Comparison of ENCODE assay signal across 9 cellular contexts in the genomic region with DNA sequence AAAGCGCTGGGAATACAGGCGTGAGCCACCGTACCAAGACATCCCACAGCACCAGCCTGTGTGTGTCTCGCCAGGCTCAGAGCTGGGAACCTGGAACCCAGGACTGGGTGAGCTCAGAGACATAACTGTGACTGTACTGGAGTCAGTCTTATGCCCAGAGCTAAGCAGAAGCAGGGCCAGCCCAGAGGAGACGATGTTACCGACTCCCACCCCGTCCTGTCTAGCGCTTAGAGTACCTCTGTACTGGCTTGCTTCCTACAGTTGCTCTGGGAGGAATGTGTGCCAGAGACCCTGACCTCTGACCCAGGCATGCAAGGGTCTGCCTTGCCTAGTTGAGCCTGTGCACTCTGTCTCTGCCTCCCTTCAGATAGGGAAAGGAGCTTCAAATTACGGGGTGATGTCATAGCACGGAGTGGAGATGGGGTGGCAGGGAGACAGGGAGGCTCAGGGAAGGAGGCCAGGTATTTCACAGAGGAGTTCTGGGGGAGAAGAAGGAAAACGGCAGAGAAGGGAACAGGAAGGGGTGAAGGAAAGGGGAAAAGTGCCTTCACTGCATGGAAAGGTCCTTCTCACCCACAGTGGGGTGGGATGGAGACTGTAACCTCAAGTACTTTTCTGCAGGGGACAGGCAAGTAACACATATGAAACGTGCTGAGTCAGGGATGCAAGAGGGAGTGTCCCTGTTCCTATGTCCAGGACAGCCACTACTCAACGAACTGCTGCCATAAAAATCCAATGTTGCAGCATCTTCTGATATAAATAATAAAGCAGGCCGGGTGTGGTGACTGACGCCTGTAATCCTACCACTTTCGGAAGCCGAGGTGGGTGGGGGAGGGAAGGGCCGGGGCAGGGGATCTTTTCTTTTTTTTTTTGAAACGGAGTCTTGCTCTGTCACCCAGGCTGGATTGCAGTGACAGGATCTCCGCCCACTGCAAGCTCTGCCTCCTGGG. TPM values are rescaled to one million over a fixed set of nuclear protein-coding genes. Genes with fewer than 3 reads are reported as not detected.
DNase-seq lines count a peak whose midpoint lies in the region; FAIRE-seq and TF ChIP-seq lines count a peak whose summit lies in the region.
"Had no signal": no experiment of that assay in that cellular context is flagged by ENCODE, and none has a peak within 500 bp of the region (broad histone marks: within the 10 kb centered on the region; RNA-seq: fewer than 3 reads in every experiment).

No MANE protein-coding gene starts in this region.

- H3K9me3 Mint-ChIP-seq in astrocyte (ENCODE audit: unreplicated experiment), result no peaks in the 10 kb centered on the region

- H3K27ac ChIP-seq in astrocyte (ENCODE audit: low read depth, low read length) (peak overlapping the region; percentile 14), layer of hippocampus (ENCODE audit: low read depth, low read length) (peak overlapping the region; percentile 35), thymus (ENCODE audit: low read depth) (peak overlapping the region; percentile 78)

- peak overlapping the region; percentile 66 for H3K4me2 ChIP-seq in astrocyte (ENCODE audit: low read length)

- H3K4me3 Mint-ChIP-seq in astrocyte (ENCODE audit: unreplicated experiment), result peak overlapping the region; percentile 2

- FAIRE-seq in astrocyte (lab: Jason Lieb, UNC) (no peak), GM12892 (lab: Jason Lieb, UNC) (no peak)

- H4K20me1 ChIP-seq in astrocyte (ENCODE audit: insufficient read depth, low read length), result peaks cover 52% of the 10 kb centered on the region

- H3K36me3 Mint-ChIP-seq in astrocyte (ENCODE audit: low read depth, unreplicated experiment), result peaks cover 2% of the 10 kb centered on the region

- peak; percentile 4 for DNase-seq in DMS53 (lab: John Stamatoyannopoulos, UW)
- no peak for DNase-seq in DMS53 treated with DMSO at 0.1 percent for 48 hours (lab: John Stamatoyannopoulos, UW; ENCODE audit: unreplicated experiment)
- DNase-seq in astrocyte (ENCODE audit: low read depth), result peak; percentile 41
- DNase-seq in GM12892 (ENCODE audit: insufficient read length), result no peak
- DNase-seq in COLO829 (ENCODE audit: low spot score), result no peak
- no peak for DNase-seq in NCI-H1417 treated with DMSO at 0.1 percent for 48 hours (lab: John Stamatoyannopoulos, UW)

- H3K4me1 Mint-ChIP-seq in astrocyte (ENCODE audit: low read depth, unreplicated experiment), result peaks cover 41% of the 10 kb centered on the region

- H3K9me3 ChIP-seq in astrocyte (ENCODE audit: insufficient read depth, low read depth, low read length), result no peaks in the 10 kb centered on the region
- H3K9me3 ChIP-seq in thymus (ENCODE audit: control insufficient read depth), result no peaks in the 10 kb centered on the region
- H3K9me3 ChIP-seq: body of pancreas had no signal

- no peak for TF ChIP-seq CTCF in astrocyte (IDR thresholded peaks at IDR 0.05; ENCODE audit: insufficient read depth, low read depth, low read length)

- no peak overlapping the region for H2AFZ ChIP-seq in astrocyte (ENCODE audit: low read depth, low read length)

- no peak overlapping the region for H3K4me3 ChIP-seq in astrocyte (ENCODE audit: insufficient read depth, low read depth, low read length)
- H3K4me3 ChIP-seq in thymus (ENCODE audit: low read length), result no peak overlapping the region
- H3K4me3 ChIP-seq: body of pancreas had no signal

- H3K9ac ChIP-seq in astrocyte (ENCODE audit: low read length), result no peak overlapping the region

- no peaks in the 10 kb centered on the region for H3K27me3 Mint-ChIP-seq in astrocyte (ENCODE audit: low read depth, unreplicated experiment)

- WGBS in thymus, result 88% methylated on average over 20 of the region's 20 CpGs

- peaks cover 56% of the 10 kb centered on the region for H3K4me1 ChIP-seq in astrocyte (ENCODE audit: insufficient read depth, low read length)
- H3K4me1 ChIP-seq in thymus (ENCODE audit: control insufficient read depth, insufficient read depth, low read length), result peaks cover 17% of the 10 kb centered on the region

- TF ChIP-seq POLR2A in GM12892 (IDR thresholded peaks at IDR 0.05; ENCODE audit: low read depth, low read length), result no peak

- H3K79me2 ChIP-seq in astrocyte (ENCODE audit: insufficient read depth, low read length), result peaks cover 37% of the 10 kb centered on the region

- no peaks in the 10 kb centered on the region for H3K36me3 ChIP-seq in astrocyte (ENCODE audit: insufficient read depth, low read length)
- H3K36me3 ChIP-seq in thymus (ENCODE audit: control insufficient read depth, insufficient read depth), result no peaks in the 10 kb centered on the region

- H3K27me3 ChIP-seq in astrocyte (ENCODE audit: insufficient read depth, low read length) (no peaks in the 10 kb centered on the region), layer of hippocampus (ENCODE audit: control insufficient read depth, insufficient read depth, low read length) (no peaks in the 10 kb centered on the region), thymus (ENCODE audit: control insufficient read depth, insufficient read depth) (no peaks in the 10 kb centered on the region)
- H3K27me3 ChIP-seq: body of pancreas had no signal

- peak overlapping the region; percentile 81 for H3K27ac Mint-ChIP-seq in astrocyte (ENCODE audit: unreplicated experiment)

RNA-seq across cellular contexts. Expression of gene ARMC5, which starts 5.8 kb away (rescaled TPM):
- total RNA-seq in astrocyte, result 11.5 and 12.1 TPM in 2 replicates
- 19.7 TPM for polyA plus RNA-seq in thymus
- polyA plus RNA-seq in GM12892 (2012; ENCODE audit: missing spikeins), result 1.9 TPM

RNA-seq across cellular contexts. Expression of gene ZNF843, which starts 10.9 kb away (rescaled TPM):
- 0.50 and 0.84 TPM in 2 replicates for total RNA-seq in astrocyte
- polyA plus RNA-seq in thymus, result 0.39 TPM
- not detected for polyA plus RNA-seq in GM12892 (2012; ENCODE audit: missing spikeins)

RNA-seq across cellular contexts. Expression of gene TGFB1I1, which starts 18.4 kb away (rescaled TPM):
- 124 and 134 TPM in 2 replicates for total RNA-seq in astrocyte
- polyA plus RNA-seq in thymus, result 9.2 TPM
- 0.59 TPM for polyA plus RNA-seq in GM12892 (2012; ENCODE audit: missing spikeins)

RNA-seq across cellular contexts. Expression of gene COX6A2, which starts 25.4 kb away (rescaled TPM):
- total RNA-seq in astrocyte, result not detected in 2 replicates
- 2.9 TPM for polyA plus RNA-seq in thymus
- polyA plus RNA-seq in GM12892 (2012; ENCODE audit: missing spikeins), result not detected
- total RNA-seq: body of pancreas had no signal

RNA-seq across cellular contexts. Expression of gene SLC5A2, which starts 29.4 kb away (rescaled TPM):
- total RNA-seq in astrocyte, result not detected in 2 replicates
- 2.8 TPM for polyA plus RNA-seq in thymus
- 0.11 TPM for polyA plus RNA-seq in GM12892 (2012; ENCODE audit: missing spikeins)

Comparison
In these comparisons a context has a peak if more than half of its experiments do, and no peak if none do; other contexts are left out.
1. DNase-seq: peak in DMS53 (single experiment) and astrocyte (single experiment); none in DMS53 treated with DMSO at 0.1 percent for 48 hours (single experiment), GM12892 (single experiment), COLO829 (single experiment) and NCI-H1417 treated with DMSO at 0.1 percent for 48 hours (single experiment).
2. H3K27ac ChIP-seq: peak in every context shown above with its lines; median percentile 78 in thymus; 35 in layer of hippocampus; 14 in astrocyte.